29 cellular contexts compared by ENCODE assay signal in genomic region chr14:98162829-98163228, GRCh38.
A peak's percentile ranks its signal among the peaks of the same experiment; 100 is the strongest.
DNase-seq lines count a peak whose midpoint lies in the region; ATAC-seq and TF ChIP-seq lines count a peak whose summit lies in the region.
"Had no signal": no experiment of that assay in that cellular context is flagged by ENCODE, and none has a peak within 500 bp of the region (broad histone marks: within the 10 kb centered on the region; RNA-seq: fewer than 3 reads in every experiment).

No MANE protein-coding gene starts in this region.

- H3K27ac Mint-ChIP-seq in activated CD4-positive, alpha-beta T cell treated with anti-CD3 and anti-CD28 coated beads, Interleukin-2, amount 10 ng/mL, durations not matched to agents 24 days and 14 days = no peak overlapping the region
- peak overlapping the region; percentile 93 for H3K27ac Mint-ChIP-seq in CD4-positive, alpha-beta T cell
- H3K27ac Mint-ChIP-seq in T-helper 17 cell (peak overlapping the region; percentile 10), osteocyte (ENCODE audit: unreplicated experiment) (no peak overlapping the region)
- H3K27ac Mint-ChIP-seq: stimulated activated memory B cell treated with anti-CD40 and anti-IgM and Interleukin-4, amounts not matched to agents 10 μg/mL and 1 μg/mL and 100 μg/mL, for 72 hours had no signal

- intact Hi-C loops in activated CD4-positive, alpha-beta T cell treated with anti-CD3 and anti-CD28 coated beads, Interleukin-2, amount 10 ng/mL, durations not matched to agents 24 days and 14 days (cut with micrococcal nuclease) = no loop called here
- intact Hi-C loops in CD4-positive, alpha-beta T cell (cut with DNase I, micrococcal nuclease) = no loop called here

- H3K27ac ChIP-seq in CD4-positive, alpha-beta T cell (ENCODE audit: low read depth, low read length) = no peak overlapping the region
- H3K27ac ChIP-seq: heart right ventricle, Peyer's patch, prostate gland, sigmoid colon, WERI-Rb-1 had no signal

- peaks cover 19% of the 10 kb centered on the region for H3K4me1 Mint-ChIP-seq in activated CD4-positive, alpha-beta T cell treated with anti-CD3 and anti-CD28 coated beads, Interleukin-2, amount 10 ng/mL, durations not matched to agents 24 days and 14 days
- H3K4me1 Mint-ChIP-seq in CD4-positive, alpha-beta T cell (ENCODE audit: low read depth) = peaks cover 82% of the 10 kb centered on the region
- H3K4me1 Mint-ChIP-seq in T-helper 17 cell (peaks cover 18% of the 10 kb centered on the region), osteocyte (ENCODE audit: unreplicated experiment) (no peaks in the 10 kb centered on the region)
- H3K4me1 Mint-ChIP-seq: stimulated activated memory B cell treated with anti-CD40 and anti-IgM and Interleukin-4, amounts not matched to agents 10 μg/mL and 1 μg/mL and 100 μg/mL, for 72 hours had no signal

- no peaks in the 10 kb centered on the region for H3K36me3 Mint-ChIP-seq in activated CD4-positive, alpha-beta T cell treated with anti-CD3 and anti-CD28 coated beads, Interleukin-2, amount 10 ng/mL, durations not matched to agents 24 days and 14 days (ENCODE audit: low read depth)
- peaks cover 17% of the 10 kb centered on the region for H3K36me3 Mint-ChIP-seq in CD4-positive, alpha-beta T cell (ENCODE audit: low read depth)
- H3K36me3 Mint-ChIP-seq in T-helper 17 cell (ENCODE audit: low read depth) (peaks cover 3% of the 10 kb centered on the region), osteocyte (ENCODE audit: unreplicated experiment) (no peaks in the 10 kb centered on the region)
- H3K36me3 Mint-ChIP-seq: stimulated activated memory B cell treated with anti-CD40 and anti-IgM and Interleukin-4, amounts not matched to agents 10 μg/mL and 1 μg/mL and 100 μg/mL, for 72 hours had no signal

- DNase-seq in activated CD4-positive, alpha-beta T cell treated with anti-CD3 and anti-CD28 coated beads, Interleukin-2, amount 10 ng/mL, durations not matched to agents 24 days and 14 days = no peak
- DNase-seq in activated CD4-positive, alpha-beta T cell treated with anti-CD3 and anti-CD28 coated beads, Interleukin-2, amount 50 U/mL, for 48 hours = no peak
- DNase-seq in CD4-positive, alpha-beta T cell = no peak
- DNase-seq in T-helper 17 cell (no peak), left kidney (ENCODE audit: low read depth, low spot score) (peak; percentile 42), iPS-NIHi11 (ENCODE audit: low spot score) (no peak), osteocyte (ENCODE audit: extremely low spot score, unreplicated experiment) (no peak), DMS53 treated with DMSO at 0.1 percent for 48 hours (lab: John Stamatoyannopoulos, UW; ENCODE audit: unreplicated experiment) (no peak)
- DNase-seq: 8988T; activated CD4-positive, alpha-beta T cell treated with anti-CD3 and anti-CD28 coated beads, Interleukin-2, amount 50 U/mL, for 4 hours; activated gamma-delta T cell treated with Interleukin-2 at 50 U/mL for 16 hours; activated T-cell treated with anti-CD3 and anti-CD28 coated beads for 4 hours; anterior cingulate cortex; C1 segment of cervical spinal cord; foreskin melanocyte; HCEC 1CT; heart right ventricle; Kasumi-1; kidney; NCI-H1417 treated with DMSO at 0.1 percent for 48 hours; NCI-H2029 treated with DMSO at 0.1 percent for 48 hours; NCI-H2227 treated with DMSO at 0.1 percent for 48 hours; Peyer's patch; SIG-M5; sigmoid colon; SW 1271; WERI-Rb-1 had no signal

- no peak for TF ChIP-seq CTCF in CD4-positive, alpha-beta T cell (IDR thresholded peaks at IDR 0.05)
- TF ChIP-seq CTCF in osteocyte (IDR thresholded peaks at IDR 0.05) = no peak

- H3K27me3 Mint-ChIP-seq in activated CD4-positive, alpha-beta T cell treated with anti-CD3 and anti-CD28 coated beads, Interleukin-2, amount 10 ng/mL, durations not matched to agents 24 days and 14 days = no peaks in the 10 kb centered on the region
- H3K27me3 Mint-ChIP-seq in CD4-positive, alpha-beta T cell = no peaks in the 10 kb centered on the region
- H3K27me3 Mint-ChIP-seq in T-helper 17 cell = no peaks in the 10 kb centered on the region
- H3K27me3 Mint-ChIP-seq in osteocyte (ENCODE audit: unreplicated experiment) = no peaks in the 10 kb centered on the region
- H3K27me3 Mint-ChIP-seq: stimulated activated memory B cell treated with anti-CD40 and anti-IgM and Interleukin-4, amounts not matched to agents 10 μg/mL and 1 μg/mL and 100 μg/mL, for 72 hours had no signal

- ATAC-seq in CD4-positive, alpha-beta T cell (ENCODE audit: poor library complexity) = no peak
- no peak for ATAC-seq in T-helper 17 cell
- ATAC-seq: heart right ventricle; stimulated activated memory B cell treated with anti-CD40 and anti-IgM and Interleukin-4, amounts not matched to agents 10 μg/mL and 1 μg/mL and 100 μg/mL, for 72 hours had no signal

- H3K4me3 Mint-ChIP-seq in activated CD4-positive, alpha-beta T cell treated with anti-CD3 and anti-CD28 coated beads, Interleukin-2, amount 10 ng/mL, durations not matched to agents 24 days and 14 days = peak overlapping the region; percentile 16
- peak overlapping the region; percentile 64 for H3K4me3 Mint-ChIP-seq in CD4-positive, alpha-beta T cell
- H3K4me3 Mint-ChIP-seq in T-helper 17 cell = no peak overlapping the region
- H3K4me3 Mint-ChIP-seq in osteocyte (ENCODE audit: unreplicated experiment) = no peak overlapping the region
- H3K4me3 Mint-ChIP-seq: stimulated activated memory B cell treated with anti-CD40 and anti-IgM and Interleukin-4, amounts not matched to agents 10 μg/mL and 1 μg/mL and 100 μg/mL, for 72 hours had no signal

- no peaks in the 10 kb centered on the region for H3K9me3 ChIP-seq in CD4-positive, alpha-beta T cell (ENCODE audit: control insufficient read depth, low read length)
- H3K9me3 ChIP-seq in T-helper 17 cell (ENCODE audit: control insufficient read depth, low read length, poor library complexity, severe bottlenecking) = no peaks in the 10 kb centered on the region
- H3K9me3 ChIP-seq: heart right ventricle, Peyer's patch, prostate gland, sigmoid colon had no signal

- CTCF ChIA-PET in CD4-positive, alpha-beta T cell (lab: Charles Lee) = no interaction called here

- H3K9me3 Mint-ChIP-seq in activated CD4-positive, alpha-beta T cell treated with anti-CD3 and anti-CD28 coated beads, Interleukin-2, amount 10 ng/mL, durations not matched to agents 24 days and 14 days = peaks cover 3% of the 10 kb centered on the region
- no peaks in the 10 kb centered on the region for H3K9me3 Mint-ChIP-seq in CD4-positive, alpha-beta T cell
- H3K9me3 Mint-ChIP-seq in osteocyte (ENCODE audit: unreplicated experiment) = peaks cover 33% of the 10 kb centered on the region

- POLR2A ChIA-PET in CD4-positive, alpha-beta T cell (lab: Charles Lee) = interaction anchor here (1.0 to 12.4 kb wide), 2 partner anchors 11 to 22 kb away, joined by 4 to 183 read pairs; no protein-coding TSS in a partner anchor

- H3K27me3 ChIP-seq in CD4-positive, alpha-beta T cell (ENCODE audit: control insufficient read depth, insufficient read depth, low read length) = no peaks in the 10 kb centered on the region
- H3K27me3 ChIP-seq: Peyer's patch had no signal

Comparison
In these comparisons a context has a peak if more than half of its experiments do, and no peak if none do; other contexts are left out.
1. H3K27ac Mint-ChIP-seq: peak in CD4-positive, alpha-beta T cell (single experiment) and T-helper 17 cell (single experiment); none in activated CD4-positive, alpha-beta T cell treated with anti-CD3 and anti-CD28 coated beads, Interleukin-2, amount 10 ng/mL, durations not matched to agents 24 days and 14 days (single experiment) and osteocyte (single experiment).
2. H3K4me3 Mint-ChIP-seq: peak in activated CD4-positive, alpha-beta T cell treated with anti-CD3 and anti-CD28 coated beads, Interleukin-2, amount 10 ng/mL, durations not matched to agents 24 days and 14 days (single experiment) and CD4-positive, alpha-beta T cell (single experiment); none in T-helper 17 cell (single experiment) and osteocyte (single experiment).